ENCODE assay signal across 8 cellular contexts in genomic region chr19:47230122-47230920, GRCh38. TPM values are rescaled to one million over a fixed set of nuclear protein-coding genes. Genes with fewer than 3 reads are reported as not detected.
A peak's percentile ranks its signal among the peaks of the same experiment; 100 is the strongest.
DNase-seq lines count a peak whose midpoint lies in the region; ATAC-seq and TF ChIP-seq lines count a peak whose summit lies in the region.

No MANE protein-coding gene starts in this region.

- peak; percentile 8 to 22 for ATAC-seq in activated CD4-positive, CD25-positive, alpha-beta regulatory T cell treated with anti-CD3 and anti-CD28 coated beads, Interleukin-2, amount 50 U/mL, for 24 hours
- ATAC-seq in GM19467 (IDR thresholded peaks at IDR 0.05; ENCODE audit: unreplicated experiment) (no peak), GM21367 (IDR thresholded peaks at IDR 0.05; ENCODE audit: unreplicated experiment) (no peak)

- TF ChIP-seq RAD21 in liver (IDR thresholded peaks at IDR 0.05), result no peak

- intact Hi-C loops in colonic mucosa (cut with DNase I), result no loop called here

- no peaks in the 10 kb centered on the region for H3K27me3 ChIP-seq in colonic mucosa
- no peaks in the 10 kb centered on the region for H3K27me3 ChIP-seq in liver (ENCODE audit: control insufficient read depth in 4 of 4, insufficient read depth in 4 of 4, low read length in 3 of 4)

- DNase-seq in ELR (ENCODE audit: low read depth), result peak; percentile 50
- peak; percentile 71 for DNase-seq in HT-29 (ENCODE audit: low spot score)
- DNase-seq in colonic mucosa, result peak; percentile 85
- DNase-seq in stimulated activated CD4-positive, alpha-beta T cell treated with anti-CD3 and anti-CD28 coated beads, Interleukin-4, amount 100 ng/mL, for 4 hours, result peak; percentile 67 to 74

- H3K27ac ChIP-seq in colonic mucosa (peak overlapping the region; percentile 87), liver (ENCODE audit: low read depth in 1 of 2, low read length in 2 of 2) (peak overlapping the region; percentile 70 to 73)

- 1% methylated on average over 82 of the region's 82 CpGs for WGBS in liver

- peak overlapping the region; percentile 95 for H3K4me3 ChIP-seq in colonic mucosa
- H3K4me3 ChIP-seq in liver (ENCODE audit: low read depth in 1 of 3, low read length in 3 of 3), result peak overlapping the region; percentile 68 to 90 (median 74)

- peak; percentile 71 for TF ChIP-seq CTCF in colonic mucosa (IDR thresholded peaks at IDR 0.05)
- TF ChIP-seq CTCF in liver (IDR thresholded peaks at IDR 0.05; ENCODE audit: low read depth, low read length, missing input control), result peak; percentile 62

- H3K9me3 ChIP-seq in colonic mucosa (no peaks in the 10 kb centered on the region), liver (ENCODE audit: control insufficient read depth in 4 of 4, low read length in 3 of 4) (no peaks in the 10 kb centered on the region)

- H3K36me3 ChIP-seq in colonic mucosa (no peaks in the 10 kb centered on the region), liver (ENCODE audit: control insufficient read depth in 4 of 4, insufficient read depth in 3 of 4, low read depth in 1 of 4, low read length in 3 of 4) (peaks cover 0 to 1% (median 0%) of the 10 kb centered on the region in 4 donors)

- H3K4me1 ChIP-seq in colonic mucosa (peaks cover 10% of the 10 kb centered on the region), liver (ENCODE audit: control insufficient read depth in 4 of 4, insufficient read depth in 4 of 4, low read length in 3 of 4) (peaks cover 9 to 42% (median 29%) of the 10 kb centered on the region in 4 donors)

- peak overlapping the region; percentile 72 to 99 for H3K9ac ChIP-seq in colonic mucosa (ENCODE audit: low read depth in 2 of 2, low read length in 2 of 2)
- peak overlapping the region in 1 of 2 donors; percentile 44 for H3K9ac ChIP-seq in liver (ENCODE audit: low read depth in 1 of 2, low read length in 2 of 2)

TF ChIP-seq in liver, 16 proteins besides CTCF, POLR2A, EP300 and RAD21:
- TF ChIP-seq NR2F2 (IDR thresholded peaks at IDR 0.05), result no peak
- no peak for TF ChIP-seq REST (IDR thresholded peaks at IDR 0.05)
- no peak for TF ChIP-seq JUND (IDR thresholded peaks at IDR 0.05)
- no peak for TF ChIP-seq TAF1 (conservative IDR thresholded peaks at IDR 0.05)
- no peak for TF ChIP-seq YY1 (IDR thresholded peaks at IDR 0.05)
- TF ChIP-seq RXRA (IDR thresholded peaks at IDR 0.05), result no peak
- no peak for TF ChIP-seq FOXA1 (IDR thresholded peaks at IDR 0.05)
- TF ChIP-seq, protein P1, sequence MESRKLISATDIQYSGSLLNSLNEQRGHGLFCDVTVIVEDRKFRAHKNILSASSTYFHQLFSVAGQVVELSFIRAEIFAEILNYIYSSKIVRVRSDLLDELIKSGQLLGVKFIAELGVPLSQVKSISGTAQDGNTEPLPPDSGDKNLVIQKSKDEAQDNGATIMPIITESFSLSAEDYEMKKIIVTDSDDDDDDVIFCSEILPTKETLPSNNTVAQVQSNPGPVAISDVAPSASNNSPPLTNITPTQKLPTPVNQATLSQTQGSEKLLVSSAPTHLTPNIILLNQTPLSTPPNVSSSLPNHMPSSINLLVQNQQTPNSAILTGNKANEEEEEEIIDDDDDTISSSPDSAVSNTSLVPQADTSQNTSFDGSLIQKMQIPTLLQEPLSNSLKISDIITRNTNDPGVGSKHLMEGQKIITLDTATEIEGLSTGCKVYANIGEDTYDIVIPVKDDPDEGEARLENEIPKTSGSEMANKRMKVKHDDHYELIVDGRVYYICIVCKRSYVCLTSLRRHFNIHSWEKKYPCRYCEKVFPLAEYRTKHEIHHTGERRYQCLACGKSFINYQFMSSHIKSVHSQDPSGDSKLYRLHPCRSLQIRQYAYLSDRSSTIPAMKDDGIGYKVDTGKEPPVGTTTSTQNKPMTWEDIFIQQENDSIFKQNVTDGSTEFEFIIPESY (IDR thresholded peaks at IDR 0.05), result no peak
- TF ChIP-seq ATF3 (IDR thresholded peaks at IDR 0.05), result no peak
- TF ChIP-seq HNF4G (IDR thresholded peaks at IDR 0.05), result no peak
- no peak for TF ChIP-seq FOXA2 (IDR thresholded peaks at IDR 0.05)

RNA-seq across cellular contexts. Expression of gene BBC3, which starts 0.7 kb away (rescaled TPM):
- 51.0 and 56.4 TPM in 2 replicates for total RNA-seq in HT-29 (2014; rRNA removed; shearing (Covaris generic))
- total RNA-seq in colonic mucosa, result 10 to 100 TPM; 19.5 to 21.7 TPM
- 1 to 10 TPM; 1.0 to 2.1 TPM for total RNA-seq in liver
- 1 to 10 TPM in 1 of 2 donors, under 1 TPM in 1; 0.35 to 2.6 TPM for polyA plus RNA-seq in liver

RNA-seq across cellular contexts. Expression of gene CCDC9, which starts 26.0 kb away (rescaled TPM):
- 19.8 and 34.8 TPM in 2 replicates for total RNA-seq in HT-29 (2014; rRNA removed; shearing (Covaris generic))
- total RNA-seq in colonic mucosa, result 10 to 100 TPM; 27.2 to 37.3 TPM
- total RNA-seq in liver, result 1 to 10 TPM; 2.8 to 8.1 TPM
- 1 to 10 TPM; 1.4 to 8.0 TPM for polyA plus RNA-seq in liver

RNA-seq across cellular contexts. Expression of gene INAFM1, which starts 44.4 kb away (rescaled TPM):
- total RNA-seq in HT-29 (2014; rRNA removed; shearing (Covaris generic)), result 20.2 and 22.0 TPM in 2 replicates
- total RNA-seq in colonic mucosa, result 10 to 100 TPM; 12.8 to 19.6 TPM
- total RNA-seq in liver, result 1 to 10 TPM; 1.5 to 2.0 TPM
- 1 to 10 TPM; 1.8 to 2.5 TPM for polyA plus RNA-seq in liver

Comparison
In these comparisons a context has a peak if more than half of its experiments do, and no peak if none do; other contexts are left out.
1. ATAC-seq: peak in activated CD4-positive, CD25-positive, alpha-beta regulatory T cell treated with anti-CD3 and anti-CD28 coated beads, Interleukin-2, amount 50 U/mL, for 24 hours (2 of 2); none in GM19467 (single experiment) and GM21367 (single experiment).
2. RNA of gene BBC3, which starts 0.7 kb away (total RNA-seq): 51.0 to 56.4 TPM in HT-29 and 19.5 to 21.7 TPM in colonic mucosa; 1.0 to 2.1 TPM in liver; every median in the first group is over 4 times any median in the second.
3. Peak in every context shown above with its lines, with median percentiles within 50 percentile points of each other: DNase-seq.